ENCODE assay signal across 8 cellular contexts in genomic region chr19:17855333-17856152, GRCh38. TPM values are rescaled to one million over a fixed set of nuclear protein-coding genes. Genes with fewer than 3 reads are reported as not detected.
A peak's percentile ranks its signal among the peaks of the same experiment; 100 is the strongest.
DNase-seq lines count a peak whose midpoint lies in the region; ATAC-seq and TF ChIP-seq lines count a peak whose summit lies in the region.

No MANE protein-coding gene starts in this region.

- H3K9me3 Mint-ChIP-seq in activated CD4-positive, alpha-beta T cell treated with anti-CD3 and anti-CD28 coated beads for 36 hours (ENCODE audit: low read depth), result peaks cover 4% of the 10 kb centered on the region

- H3K27me3 Mint-ChIP-seq in activated CD4-positive, alpha-beta T cell treated with anti-CD3 and anti-CD28 coated beads for 36 hours, result no peaks in the 10 kb centered on the region

- peaks cover 16% of the 10 kb centered on the region for H3K36me3 Mint-ChIP-seq in activated CD4-positive, alpha-beta T cell treated with anti-CD3 and anti-CD28 coated beads for 36 hours (ENCODE audit: low read depth)

- no peaks in the 10 kb centered on the region for H4K20me1 ChIP-seq in GM23248 (ENCODE audit: insufficient read depth)

- H3K9ac ChIP-seq in GM23248, result no peak overlapping the region

- ATAC-seq in activated CD4-positive, alpha-beta T cell treated with anti-CD3 and anti-CD28 coated beads for 36 hours, result peak; percentile 30
- ATAC-seq in left lung, result peak; percentile 69
- ATAC-seq in HG03442 (IDR thresholded peaks at IDR 0.05; ENCODE audit: unreplicated experiment), result no peak

- H3K4me3 ChIP-seq in A673 (ENCODE audit: low read depth, low read length, poor library complexity, severe bottlenecking), result no peak overlapping the region
- no peak overlapping the region for H3K4me3 ChIP-seq in GM23248
- no peak overlapping the region for H3K4me3 ChIP-seq in left lung

- H3K27me3 ChIP-seq in A673 (replicated peaks; ENCODE audit: insufficient read depth, low read depth, low read length, poor library complexity) (no peaks in the 10 kb centered on the region), GM23248 (replicated peaks; ENCODE audit: insufficient read depth) (no peaks in the 10 kb centered on the region), left lung (no peaks in the 10 kb centered on the region)

- CTCF ChIA-PET in A673 (lab: Charles Lee), result interaction anchor here (0.5 to 0.8 kb wide), 7 partner anchors 8 to 634 kb away, joined by 3 to 9 read pairs (median 5); partner anchors contain the start of gene JAK3
- CTCF ChIA-PET in activated CD4-positive, alpha-beta T cell treated with anti-CD3 and anti-CD28 coated beads for 36 hours (lab: Charles Lee), result interaction anchor here (0.6 to 2.3 kb wide), 13 partner anchors 8 to 358 kb away, joined by 3 to 7 read pairs (median 5); partner anchors contain the start of genes CCDC124, JAK3 and SLC5A5

- peak overlapping the region; percentile 22; the same call in 1 of the 2 replicates for H2AFZ ChIP-seq in GM23248

- no TSS peak for BruUV-seq in A673 (replicated peaks; lab: Mats Ljungman, UMichigan)

- H3F3A ChIP-seq in GM23248 (ENCODE audit: insufficient read depth), result no peaks in the 10 kb centered on the region

- H3K4me1 Mint-ChIP-seq in activated CD4-positive, alpha-beta T cell treated with anti-CD3 and anti-CD28 coated beads for 36 hours, result peaks cover 24% of the 10 kb centered on the region

- 7 to 8% methylated on average over 28 of the region's 28 CpGs for WGBS in GM23248 (ENCODE audit: low coverage in 1 of 2, low lambda C conversion rate in 2 of 2, missing lambda C conversion rate in 2 of 2), 2 experiments

- no peak overlapping the region for H3K27ac Mint-ChIP-seq in activated CD4-positive, alpha-beta T cell treated with anti-CD3 and anti-CD28 coated beads for 36 hours

- TF ChIP-seq CTCF in A673 (conservative IDR thresholded peaks at IDR 0.05; ENCODE audit: low read depth, low read length) (peak; percentile 97), left lung (IDR thresholded peaks at IDR 0.05) (peak; percentile 96 to 99)

- H3K79me2 ChIP-seq in GM23248 (ENCODE audit: insufficient read depth), result peaks cover 9% of the 10 kb centered on the region

- POLR2A ChIA-PET in A673 (lab: Charles Lee; ENCODE audit: low non-redundant PET), result interaction anchor here (0.6 to 0.7 kb wide), 2 partner anchors 10 to 65 kb away, joined by 3 to 12 read pairs; no protein-coding TSS in a partner anchor
- POLR2A ChIA-PET in activated CD4-positive, alpha-beta T cell treated with anti-CD3 and anti-CD28 coated beads for 36 hours (lab: Charles Lee), result no interaction called here

- H3K9me2 ChIP-seq in GM23248 (ENCODE audit: insufficient read depth), result no peaks in the 10 kb centered on the region

- H3K4me3 Mint-ChIP-seq in activated CD4-positive, alpha-beta T cell treated with anti-CD3 and anti-CD28 coated beads for 36 hours, result peak overlapping the region; percentile 20

- intact Hi-C loops in A673 (cut with micrococcal nuclease; ENCODE audit: unreplicated experiment) (loop anchor here (5.0 to 10.0 kb wide), 4 partner anchors 61 to 413 kb away; partner anchors contain the start of gene B3GNT3), left lung (cut with DNase I) (loop anchor here in 1 of 2 donors (10.0 kb wide), 1 partner anchor 71 kb away; no protein-coding TSS in a partner anchor)
- intact Hi-C loops in activated CD4-positive, alpha-beta T cell treated with anti-CD3 and anti-CD28 coated beads for 36 hours (cut with DNase I, micrococcal nuclease), result loop anchor here (1.0 to 5.0 kb wide), 8 partner anchors 58 to 403 kb away; partner anchors contain the start of genes B3GNT3 (in 1 of the 2), COLGALT1 (in 1 of the 2) and FCHO1 (in 1 of the 2)

- H3K4me2 ChIP-seq in GM23248 (ENCODE audit: unreplicated experiment), result no peak overlapping the region

- H3K27ac ChIP-seq in A673 (ENCODE audit: low read depth, low read length, poor library complexity, severe bottlenecking) (no peak overlapping the region), GM23248 (no peak overlapping the region), left lung (no peak overlapping the region)

- in situ Hi-C loops in GM23248 (cut with MboI), result no loop called here

- H3K36me3 ChIP-seq in A673 (ENCODE audit: insufficient read depth, low read length, poor library complexity, severe bottlenecking) (peaks cover 3% of the 10 kb centered on the region), GM23248 (ENCODE audit: low read depth) (no peaks in the 10 kb centered on the region), left lung (no peaks in the 10 kb centered on the region)

- H3K9me3 ChIP-seq in A673 (ENCODE audit: low read depth, low read length, poor library complexity, severe bottlenecking) (no peaks in the 10 kb centered on the region), GM23248 (ENCODE audit: low read depth) (no peaks in the 10 kb centered on the region), left lung (no peaks in the 10 kb centered on the region)

- DNase-seq in A673 (ENCODE audit: low spot score) (peak; percentile 80), GM23248 (peak; percentile 78), NCI-H345 treated with DMSO at 0.1 percent for 48 hours (lab: John Stamatoyannopoulos, UW; ENCODE audit: unreplicated experiment) (peak; percentile 27), cerebellar cortex (ENCODE audit: low spot score) (peak; percentile 81), left lung (peak; percentile 87 to 98)
- DNase-seq in activated CD4-positive, alpha-beta T cell treated with anti-CD3 and anti-CD28 coated beads for 36 hours, result peak; percentile 96
- peak; percentile 69 to 96 (median 84) for DNase-seq in stimulated activated CD4-positive, alpha-beta T cell treated with anti-CD3 and anti-CD28 coated beads, TNF-alpha, amount 100 ng/mL, for 1 hour (ENCODE audit: low read depth in 3 of 3, low spot score in 1 of 3)

- no peaks in the 10 kb centered on the region for H3K4me1 ChIP-seq in A673 (ENCODE audit: insufficient read depth, low read length, poor library complexity, severe bottlenecking)
- H3K4me1 ChIP-seq in GM23248 (ENCODE audit: insufficient read depth), result peaks cover 4% of the 10 kb centered on the region; the same call in 1 of the 2 replicates
- peaks cover under 1 to 25% of the 10 kb centered on the region in 2 donors for H3K4me1 ChIP-seq in left lung

RNA-seq across cellular contexts. Expression of gene RPL18A, which starts 4.2 kb away (rescaled TPM):
- total RNA-seq in A673 (2021) (1,852 and 1,889 TPM in 2 replicates), left lung (1,000 to 10,000 TPM; 1,438 to 1,592 TPM)
- total RNA-seq in GM23248 (2014; rRNA removed; shearing (Covaris generic)), result 680 and 837 TPM in 2 replicates
- 1,456 and 1,474 TPM in 2 replicates for polyA plus RNA-seq in GM23248 (2016; fragmentation: Nextera tagmentation; extraction: Ambion mirVana)
- total RNA-seq in activated CD4-positive, alpha-beta T cell treated with anti-CD3 and anti-CD28 coated beads for 36 hours, result 1,000 to 10,000 TPM; 3,109 to 3,329 TPM

RNA-seq across cellular contexts. Expression of gene JAK3, which starts 7.8 kb away (rescaled TPM):
- total RNA-seq in A673 (2021) (2.4 and 2.5 TPM in 2 replicates), left lung (10 to 100 TPM in 1 of 2 donors, 1 to 10 TPM in 1; 7.9 to 35.9 TPM)
- 5.9 and 8.7 TPM in 2 replicates for total RNA-seq in GM23248 (2014; rRNA removed; shearing (Covaris generic))
- polyA plus RNA-seq in GM23248 (2016; fragmentation: Nextera tagmentation; extraction: Ambion mirVana), result 4.1 and 5.0 TPM in 2 replicates
- 100 to 1,000 TPM; 174 to 180 TPM for total RNA-seq in activated CD4-positive, alpha-beta T cell treated with anti-CD3 and anti-CD28 coated beads for 36 hours

RNA-seq across cellular contexts. Expression of gene SLC5A5, which starts 16.2 kb away (rescaled TPM):
- total RNA-seq in A673 (2021) (not detected in 2 replicates), left lung (under 1 TPM in 1 of 2 donors, not detected in 1; 0.55 TPM)
- not detected in 2 replicates for total RNA-seq in GM23248 (2014; rRNA removed; shearing (Covaris generic))
- not detected in 2 replicates for polyA plus RNA-seq in GM23248 (2016; fragmentation: Nextera tagmentation; extraction: Ambion mirVana)
- total RNA-seq in activated CD4-positive, alpha-beta T cell treated with anti-CD3 and anti-CD28 coated beads for 36 hours, result 1 to 10 TPM; 1.0 to 1.3 TPM

RNA-seq across cellular contexts. Expression of gene INSL3, which starts 34.2 kb away (rescaled TPM):
- total RNA-seq in A673 (2021) (not detected in 2 replicates), left lung (under 1 TPM in 1 of 2 donors, not detected in 1; 0.76 TPM)
- not detected in 2 replicates for total RNA-seq in GM23248 (2014; rRNA removed; shearing (Covaris generic))
- polyA plus RNA-seq in GM23248 (2016; fragmentation: Nextera tagmentation; extraction: Ambion mirVana), result not detected in 2 replicates
- total RNA-seq in activated CD4-positive, alpha-beta T cell treated with anti-CD3 and anti-CD28 coated beads for 36 hours, result 1 to 10 TPM; 6.9 to 9.7 TPM

Comparison
In these comparisons a context has a peak if more than half of its experiments do, and no peak if none do; other contexts are left out.
1. DNase-seq: peak in every context shown above with its lines; median percentile 96 in activated CD4-positive, alpha-beta T cell treated with anti-CD3 and anti-CD28 coated beads for 36 hours; 92 in left lung; 84 in stimulated activated CD4-positive, alpha-beta T cell treated with anti-CD3 and anti-CD28 coated beads, TNF-alpha, amount 100 ng/mL, for 1 hour; 81 in cerebellar cortex; 80 in A673; 78 in GM23248; 27 in NCI-H345 treated with DMSO at 0.1 percent for 48 hours.
2. RNA of gene JAK3, which starts 7.8 kb away (total RNA-seq): 174 to 180 TPM in activated CD4-positive, alpha-beta T cell treated with anti-CD3 and anti-CD28 coated beads for 36 hours; 7.9 to 35.9 TPM in left lung, 5.9 to 8.7 TPM in GM23248 and 2.4 to 2.5 TPM in A673; every median in the first group is over 4 times any median in the second.